ENCODE assay signal across 18 cellular contexts in the genomic region with DNA sequence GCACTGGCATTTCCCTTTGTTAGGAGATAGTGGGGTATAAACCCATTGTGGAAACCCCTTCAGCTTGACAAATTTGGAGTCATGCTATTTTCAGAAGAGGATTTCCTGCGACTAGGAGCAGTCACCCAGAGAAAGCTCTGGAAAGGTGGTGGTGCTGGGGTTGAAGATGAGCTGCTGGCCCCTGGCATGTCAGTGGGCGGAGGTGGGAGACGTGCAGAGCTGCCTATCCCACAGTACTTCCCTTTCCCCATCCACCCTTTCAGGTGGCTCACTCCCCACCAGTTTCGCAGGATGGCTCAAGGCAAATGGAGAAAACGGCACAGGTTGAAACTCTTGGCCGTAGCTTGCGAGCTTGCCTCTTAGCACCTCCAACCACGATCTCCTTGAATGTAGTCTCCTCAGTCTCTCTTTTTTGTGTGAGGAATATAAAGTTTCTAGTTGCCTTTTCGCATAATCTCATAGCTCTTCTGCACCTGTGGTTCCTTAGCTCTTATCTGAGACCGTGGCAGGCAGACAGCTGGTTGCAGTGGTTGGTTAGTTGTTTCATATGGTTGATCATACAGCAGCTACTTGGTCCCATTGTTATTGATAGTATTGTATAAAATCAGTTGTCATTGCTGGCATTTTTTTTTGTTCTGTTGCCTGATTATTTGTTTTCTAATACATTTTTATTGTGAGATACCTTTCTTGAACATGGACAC. TPM values are rescaled to one million over a fixed set of nuclear protein-coding genes. Genes with fewer than 3 reads are reported as not detected.
DNase-seq lines count a peak whose midpoint lies in the region; ATAC-seq and TF ChIP-seq lines count a peak whose summit lies in the region.
"Had no signal": no experiment of that assay in that cellular context is flagged by ENCODE, and none has a peak within 500 bp of the region (broad histone marks: within the 10 kb centered on the region; RNA-seq: fewer than 3 reads in every experiment).

No MANE protein-coding gene starts in this region.

- H3K9me3 ChIP-seq in CD4-positive, CD25-positive, alpha-beta regulatory T cell (ENCODE audit: control insufficient read depth in 2 of 2, low read length in 2 of 2), result no peaks in the 10 kb centered on the region
- no peaks in the 10 kb centered on the region for H3K9me3 ChIP-seq in adrenal gland (replicated peaks in 1 of 3)
- H3K9me3 ChIP-seq: BE2C had no signal

- DNase-seq in CD4-positive, CD25-positive, alpha-beta regulatory T cell, result no peak
- DNase-seq in Jurkat, Clone E6-1 (ENCODE audit: low read depth, low spot score), result peak; percentile 79
- DNase-seq in stimulated activated effector memory CD8-positive, alpha-beta T cell treated with anti-CD3 and anti-CD28 coated beads, Interleukin-12 subunit alpha, Interleukin-12 subunit beta, amount 100 ng/mL, for 72 hours (ENCODE audit: low spot score in 2 of 2), result no peak
- no peak for DNase-seq in NCI-H1930 (lab: John Stamatoyannopoulos, UW)
- no peak for DNase-seq in sciatic nerve (ENCODE audit: low spot score)
- DNase-seq in adrenal gland, result no peak
- DNase-seq: BE2C; CD8-positive, alpha-beta memory T cell; DND-41; GM23248; NCI-H1092 treated with DMSO at 0.1 percent for 48 hours; NCI-H2107; NCI-H345; NCI-H526; RPMI8226; SIG-M5 had no signal

- H3K4me3 Mint-ChIP-seq in CD4-positive, CD25-positive, alpha-beta regulatory T cell, result no peak overlapping the region
- no peak overlapping the region for H3K4me3 Mint-ChIP-seq in stimulated activated effector memory CD8-positive, alpha-beta T cell treated with anti-CD3 and anti-CD28 coated beads, Interleukin-12 subunit alpha, Interleukin-12 subunit beta, amount 100 ng/mL, for 72 hours
- H3K4me3 Mint-ChIP-seq: CD8-positive, alpha-beta memory T cell had no signal

- no peak for ATAC-seq in CD4-positive, CD25-positive, alpha-beta regulatory T cell (ENCODE audit: low read depth in 2 of 2)
- no peak for ATAC-seq in stimulated activated effector memory CD8-positive, alpha-beta T cell treated with anti-CD3 and anti-CD28 coated beads, Interleukin-12 subunit alpha, Interleukin-12 subunit beta, amount 100 ng/mL, for 72 hours
- no peak for ATAC-seq in sciatic nerve
- ATAC-seq: HCT116 had no signal

- H3K27me3 ChIP-seq in CD4-positive, CD25-positive, alpha-beta regulatory T cell (ENCODE audit: control insufficient read depth, insufficient read depth, low read length), result no peaks in the 10 kb centered on the region
- H3K27me3 ChIP-seq in adrenal gland, result no peaks in the 10 kb centered on the region
- H3K27me3 ChIP-seq: BE2C had no signal

- H3K4me1 Mint-ChIP-seq in CD4-positive, CD25-positive, alpha-beta regulatory T cell, result peaks cover 1 to 20% (median 16%) of the 10 kb centered on the region in 4 donors
- H3K4me1 Mint-ChIP-seq in stimulated activated effector memory CD8-positive, alpha-beta T cell treated with anti-CD3 and anti-CD28 coated beads, Interleukin-12 subunit alpha, Interleukin-12 subunit beta, amount 100 ng/mL, for 72 hours, result peaks cover 38% of the 10 kb centered on the region

- peak overlapping the region in 2 of 3 donors; percentile 1 to 9 for H3K27ac Mint-ChIP-seq in CD4-positive, CD25-positive, alpha-beta regulatory T cell
- H3K27ac Mint-ChIP-seq in stimulated activated effector memory CD8-positive, alpha-beta T cell treated with anti-CD3 and anti-CD28 coated beads, Interleukin-12 subunit alpha, Interleukin-12 subunit beta, amount 100 ng/mL, for 72 hours, result peak overlapping the region; percentile 20

- peaks cover 16% of the 10 kb centered on the region for H3K36me3 Mint-ChIP-seq in CD4-positive, CD25-positive, alpha-beta regulatory T cell
- peaks cover 13% of the 10 kb centered on the region for H3K36me3 Mint-ChIP-seq in stimulated activated effector memory CD8-positive, alpha-beta T cell treated with anti-CD3 and anti-CD28 coated beads, Interleukin-12 subunit alpha, Interleukin-12 subunit beta, amount 100 ng/mL, for 72 hours

- TF ChIP-seq CTCF in VCaP (conservative IDR thresholded peaks at IDR 0.05) (no peak), adrenal gland (IDR thresholded peaks at IDR 0.05) (no peak)

- H3K27me3 Mint-ChIP-seq in CD4-positive, CD25-positive, alpha-beta regulatory T cell, result no peaks in the 10 kb centered on the region
- H3K27me3 Mint-ChIP-seq: CD8-positive, alpha-beta memory T cell had no signal

- no peaks in the 10 kb centered on the region for H3K4me1 ChIP-seq in CD4-positive, CD25-positive, alpha-beta regulatory T cell (ENCODE audit: control insufficient read depth, insufficient read depth, low read length, poor library complexity, severe bottlenecking)
- H3K4me1 ChIP-seq in adrenal gland (replicated peaks in 1 of 2), result peaks cover 0 to 8% of the 10 kb centered on the region in 2 donors

- 85 to 90% (median 88%) methylated on average over 10 of the region's 10 CpGs for WGBS in adrenal gland, 4 donors

- peaks cover 6% of the 10 kb centered on the region for H3K36me3 ChIP-seq in CD4-positive, CD25-positive, alpha-beta regulatory T cell (ENCODE audit: control insufficient read depth, insufficient read depth, low read length)
- no peaks in the 10 kb centered on the region for H3K36me3 ChIP-seq in adrenal gland (replicated peaks in 1 of 2)
- H3K36me3 ChIP-seq: BE2C had no signal

- intact Hi-C loops in sciatic nerve (cut with DNase I) (no loop called here), adrenal gland (cut with DNase I) (no loop called here)

- no peak overlapping the region for H3K27ac ChIP-seq in CD4-positive, CD25-positive, alpha-beta regulatory T cell (ENCODE audit: insufficient read depth, low read length, poor library complexity, severe bottlenecking)
- H3K27ac ChIP-seq in VCaP (peak overlapping the region; percentile 92), adrenal gland (no peak overlapping the region)
- H3K27ac ChIP-seq: GM23248 had no signal

- H3K4me3 ChIP-seq in CD4-positive, CD25-positive, alpha-beta regulatory T cell (ENCODE audit: low read depth, low read length), result no peak overlapping the region
- no peak overlapping the region for H3K4me3 ChIP-seq in Jurkat, Clone E6-1 (ENCODE audit: low read length)
- no peak overlapping the region for H3K4me3 ChIP-seq in adrenal gland
- H3K4me3 ChIP-seq: GM23248 had no signal

- TF ChIP-seq POLR2A in adrenal gland (IDR thresholded peaks at IDR 0.05), result no peak

- no peaks in the 10 kb centered on the region for H3K9me3 Mint-ChIP-seq in CD4-positive, CD25-positive, alpha-beta regulatory T cell
- no peaks in the 10 kb centered on the region for H3K9me3 Mint-ChIP-seq in stimulated activated effector memory CD8-positive, alpha-beta T cell treated with anti-CD3 and anti-CD28 coated beads, Interleukin-12 subunit alpha, Interleukin-12 subunit beta, amount 100 ng/mL, for 72 hours
- H3K9me3 Mint-ChIP-seq: CD8-positive, alpha-beta memory T cell had no signal

RNA-seq across cellular contexts. Expression of a gene that starts 48.2 kb away (rescaled TPM):
- 52.9 TPM for total RNA-seq in CD4-positive, CD25-positive, alpha-beta regulatory T cell
- polyA plus RNA-seq in CD4-positive, CD25-positive, alpha-beta regulatory T cell, result 1 to 10 TPM; 2.8 to 7.2 (median 4.7) TPM
- polyA plus RNA-seq in Jurkat, Clone E6-1 (2012; ENCODE audit: insufficient read depth, insufficient read length), result 26.8 TPM
- total RNA-seq in sciatic nerve (35.0 TPM), adrenal gland (10 to 100 TPM; 10.7 to 21.6 (median 18.4) TPM)
- 10 to 100 TPM in 2 of 3 donors, 1 to 10 TPM in 1; 7.5 to 16.3 (median 12.4) TPM for polyA plus RNA-seq in adrenal gland
